In genomic region chr1:81558291-81559076, GRCh38 we compare ENCODE assay signal across 1 cellular context.
TF ChIP-seq lines count a peak whose summit lies in the region.

No MANE protein-coding gene starts in this region.

TF ChIP-seq in HepG2, 621 proteins besides CTCF, POLR2A, EP300 and RAD21 (continued from another document):
- TF ChIP-seq, protein P1, sequence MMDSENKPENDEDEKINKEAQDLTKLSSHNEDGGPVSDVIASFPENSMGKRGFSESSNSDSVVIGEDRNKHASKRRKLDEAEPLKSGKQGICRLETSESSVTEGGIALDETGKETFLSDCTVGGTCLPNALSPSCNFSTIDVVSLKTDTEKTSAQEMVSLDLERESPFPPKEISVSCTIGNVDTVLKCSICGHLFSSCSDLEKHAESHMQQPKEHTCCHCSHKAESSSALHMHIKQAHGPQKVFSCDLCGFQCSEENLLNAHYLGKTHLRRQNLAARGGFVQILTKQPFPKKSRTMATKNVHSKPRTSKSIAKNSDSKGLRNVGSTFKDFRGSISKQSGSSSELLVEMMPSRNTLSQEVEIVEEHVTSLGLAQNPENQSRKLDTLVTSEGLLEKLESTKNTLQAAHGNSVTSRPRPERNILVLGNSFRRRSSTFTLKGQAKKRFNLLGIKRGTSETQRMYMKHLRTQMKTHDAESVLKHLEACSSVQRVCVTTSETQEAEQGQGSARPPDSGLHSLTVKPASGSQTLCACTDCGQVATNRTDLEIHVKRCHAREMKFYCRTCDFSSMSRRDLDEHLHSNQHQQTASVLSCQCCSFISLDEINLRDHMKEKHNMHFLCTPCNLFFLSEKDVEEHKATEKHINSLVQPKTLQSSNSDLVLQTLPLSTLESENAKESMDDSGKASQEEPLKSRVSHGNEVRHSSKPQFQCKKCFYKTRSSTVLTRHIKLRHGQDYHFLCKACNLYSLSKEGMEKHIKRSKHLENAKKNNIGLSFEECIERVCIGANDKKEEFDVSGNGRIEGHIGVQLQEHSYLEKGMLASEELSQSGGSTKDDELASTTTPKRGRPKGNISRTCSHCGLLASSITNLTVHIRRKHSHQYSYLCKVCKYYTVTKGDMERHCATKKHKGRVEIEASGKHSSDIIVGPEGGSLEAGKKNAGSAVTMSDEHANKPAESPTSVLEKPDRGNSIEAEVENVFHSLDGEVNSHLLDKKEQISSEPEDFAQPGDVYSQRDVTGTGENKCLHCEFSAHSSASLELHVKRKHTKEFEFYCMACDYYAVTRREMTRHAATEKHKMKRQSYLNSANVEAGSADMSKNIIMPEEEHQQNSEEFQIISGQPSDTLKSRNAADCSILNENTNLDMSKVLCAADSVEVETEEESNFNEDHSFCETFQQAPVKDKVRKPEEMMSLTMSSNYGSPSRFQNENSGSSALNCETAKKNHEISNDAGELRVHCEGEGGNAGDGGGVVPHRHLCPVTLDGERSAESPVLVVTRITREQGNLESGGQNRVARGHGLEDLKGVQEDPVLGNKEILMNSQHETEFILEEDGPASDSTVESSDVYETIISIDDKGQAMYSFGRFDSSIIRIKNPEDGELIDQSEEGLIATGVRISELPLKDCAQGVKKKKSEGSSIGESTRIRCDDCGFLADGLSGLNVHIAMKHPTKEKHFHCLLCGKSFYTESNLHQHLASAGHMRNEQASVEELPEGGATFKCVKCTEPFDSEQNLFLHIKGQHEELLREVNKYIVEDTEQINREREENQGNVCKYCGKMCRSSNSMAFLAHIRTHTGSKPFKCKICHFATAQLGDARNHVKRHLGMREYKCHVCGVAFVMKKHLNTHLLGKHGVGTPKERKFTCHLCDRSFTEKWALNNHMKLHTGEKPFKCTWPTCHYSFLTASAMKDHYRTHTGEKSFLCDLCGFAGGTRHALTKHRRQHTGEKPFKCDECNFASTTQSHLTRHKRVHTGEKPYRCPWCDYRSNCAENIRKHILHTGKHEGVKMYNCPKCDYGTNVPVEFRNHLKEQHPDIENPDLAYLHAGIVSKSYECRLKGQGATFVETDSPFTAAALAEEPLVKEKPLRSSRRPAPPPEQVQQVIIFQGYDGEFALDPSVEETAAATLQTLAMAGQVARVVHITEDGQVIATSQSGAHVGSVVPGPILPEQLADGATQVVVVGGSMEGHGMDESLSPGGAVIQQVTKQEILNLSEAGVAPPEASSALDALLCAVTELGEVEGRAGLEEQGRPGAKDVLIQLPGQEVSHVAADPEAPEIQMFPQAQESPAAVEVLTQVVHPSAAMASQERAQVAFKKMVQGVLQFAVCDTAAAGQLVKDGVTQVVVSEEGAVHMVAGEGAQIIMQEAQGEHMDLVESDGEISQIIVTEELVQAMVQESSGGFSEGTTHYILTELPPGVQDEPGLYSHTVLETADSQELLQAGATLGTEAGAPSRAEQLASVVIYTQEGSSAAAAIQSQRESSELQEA (CRISPR knock-in tag; IDR thresholded peaks at IDR 0.05; ENCODE audit: not compliant biosample characterization), result no peak
- no peak for TF ChIP-seq ZBTB1 (CRISPR knock-in tag; IDR thresholded peaks at IDR 0.05; ENCODE audit: borderline replicate concordance)
- TF ChIP-seq ZNF501 (CRISPR knock-in tag; IDR thresholded peaks at IDR 0.05), result no peak
- no peak for TF ChIP-seq NKX3-1 (CRISPR knock-in tag; IDR thresholded peaks at IDR 0.05)
- TF ChIP-seq TCF7 (IDR thresholded peaks at IDR 0.05; ENCODE audit: low read depth), result no peak
- TF ChIP-seq SCMH1 (CRISPR knock-in tag; IDR thresholded peaks at IDR 0.05; ENCODE audit: borderline replicate concordance), result no peak
- no peak for TF ChIP-seq ZNF800 (CRISPR knock-in tag; IDR thresholded peaks at IDR 0.05)
- no peak for TF ChIP-seq ZNF766 (CRISPR knock-in tag; IDR thresholded peaks at IDR 0.05; ENCODE audit: borderline replicate concordance)
- no peak for TF ChIP-seq ZHX2 (IDR thresholded peaks at IDR 0.05; ENCODE audit: low read depth)
- no peak for TF ChIP-seq ZHX2 (CRISPR knock-in tag; IDR thresholded peaks at IDR 0.05; ENCODE audit: borderline replicate concordance)
